1 cellular context compared by ENCODE assay signal in the genomic region with DNA sequence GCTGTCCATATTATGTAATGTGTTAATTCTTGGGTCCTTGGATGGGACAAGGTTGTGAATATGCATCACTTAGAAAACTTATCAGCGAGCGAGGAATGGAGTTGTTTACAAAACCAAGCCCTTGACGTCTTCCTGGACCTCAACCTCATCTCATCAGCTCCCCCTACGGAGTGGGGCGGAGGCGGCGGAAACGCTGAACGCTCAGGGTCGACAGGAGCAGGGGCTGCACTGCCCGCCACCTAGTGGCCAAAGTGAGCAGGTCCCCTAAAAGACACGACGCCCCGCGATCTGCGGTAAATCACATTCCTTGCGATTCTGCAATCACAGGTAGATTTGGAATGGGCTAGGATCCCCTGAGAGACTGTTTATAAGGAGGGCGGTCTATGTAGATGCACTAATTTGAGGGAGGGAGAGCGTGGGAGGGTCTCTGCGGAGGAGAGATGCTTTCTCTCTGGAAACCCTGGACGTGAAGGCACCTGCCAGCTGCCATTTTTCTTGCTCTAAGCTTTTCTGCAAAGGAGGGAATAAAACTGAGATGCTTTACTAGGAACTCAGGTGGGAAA.
A peak's percentile ranks its signal among the peaks of the same experiment; 100 is the strongest.
TF ChIP-seq lines count a peak whose summit lies in the region.

No MANE protein-coding gene starts in this region.

TF ChIP-seq in HepG2, 621 proteins besides CTCF, POLR2A, EP300 and RAD21 (continues in another document):
- no peak for TF ChIP-seq MED8 (CRISPR knock-in tag; IDR thresholded peaks at IDR 0.05; ENCODE audit: insufficient replicate concordance)
- TF ChIP-seq, protein P1, sequence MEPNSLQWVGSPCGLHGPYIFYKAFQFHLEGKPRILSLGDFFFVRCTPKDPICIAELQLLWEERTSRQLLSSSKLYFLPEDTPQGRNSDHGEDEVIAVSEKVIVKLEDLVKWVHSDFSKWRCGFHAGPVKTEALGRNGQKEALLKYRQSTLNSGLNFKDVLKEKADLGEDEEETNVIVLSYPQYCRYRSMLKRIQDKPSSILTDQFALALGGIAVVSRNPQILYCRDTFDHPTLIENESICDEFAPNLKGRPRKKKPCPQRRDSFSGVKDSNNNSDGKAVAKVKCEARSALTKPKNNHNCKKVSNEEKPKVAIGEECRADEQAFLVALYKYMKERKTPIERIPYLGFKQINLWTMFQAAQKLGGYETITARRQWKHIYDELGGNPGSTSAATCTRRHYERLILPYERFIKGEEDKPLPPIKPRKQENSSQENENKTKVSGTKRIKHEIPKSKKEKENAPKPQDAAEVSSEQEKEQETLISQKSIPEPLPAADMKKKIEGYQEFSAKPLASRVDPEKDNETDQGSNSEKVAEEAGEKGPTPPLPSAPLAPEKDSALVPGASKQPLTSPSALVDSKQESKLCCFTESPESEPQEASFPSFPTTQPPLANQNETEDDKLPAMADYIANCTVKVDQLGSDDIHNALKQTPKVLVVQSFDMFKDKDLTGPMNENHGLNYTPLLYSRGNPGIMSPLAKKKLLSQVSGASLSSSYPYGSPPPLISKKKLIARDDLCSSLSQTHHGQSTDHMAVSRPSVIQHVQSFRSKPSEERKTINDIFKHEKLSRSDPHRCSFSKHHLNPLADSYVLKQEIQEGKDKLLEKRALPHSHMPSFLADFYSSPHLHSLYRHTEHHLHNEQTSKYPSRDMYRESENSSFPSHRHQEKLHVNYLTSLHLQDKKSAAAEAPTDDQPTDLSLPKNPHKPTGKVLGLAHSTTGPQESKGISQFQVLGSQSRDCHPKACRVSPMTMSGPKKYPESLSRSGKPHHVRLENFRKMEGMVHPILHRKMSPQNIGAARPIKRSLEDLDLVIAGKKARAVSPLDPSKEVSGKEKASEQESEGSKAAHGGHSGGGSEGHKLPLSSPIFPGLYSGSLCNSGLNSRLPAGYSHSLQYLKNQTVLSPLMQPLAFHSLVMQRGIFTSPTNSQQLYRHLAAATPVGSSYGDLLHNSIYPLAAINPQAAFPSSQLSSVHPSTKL (CRISPR knock-in tag; IDR thresholded peaks at IDR 0.05) = peak; percentile 59; the same call in 1 of the 2 replicates
- 0 out of 2 replicates have a peak, but pooled peaks have one; percentile 46 for TF ChIP-seq RNF2 (conservative IDR thresholded peaks at IDR 0.05; ENCODE audit: low read depth)
- no peak for TF ChIP-seq HOXA9 (CRISPR knock-in tag; IDR thresholded peaks at IDR 0.05; ENCODE audit: borderline replicate concordance)
- no peak for TF ChIP-seq ZNF670 (CRISPR knock-in tag; IDR thresholded peaks at IDR 0.05; ENCODE audit: borderline replicate concordance)
- no peak for TF ChIP-seq REL (CRISPR knock-in tag; conservative IDR thresholded peaks at IDR 0.05)
- peak in 1 of 2 experiments; percentile 62; a peak in 2 of 4 replicates for TF ChIP-seq KLF16 (CRISPR knock-in tag; IDR thresholded peaks at IDR 0.05)
- TF ChIP-seq, protein P2, sequence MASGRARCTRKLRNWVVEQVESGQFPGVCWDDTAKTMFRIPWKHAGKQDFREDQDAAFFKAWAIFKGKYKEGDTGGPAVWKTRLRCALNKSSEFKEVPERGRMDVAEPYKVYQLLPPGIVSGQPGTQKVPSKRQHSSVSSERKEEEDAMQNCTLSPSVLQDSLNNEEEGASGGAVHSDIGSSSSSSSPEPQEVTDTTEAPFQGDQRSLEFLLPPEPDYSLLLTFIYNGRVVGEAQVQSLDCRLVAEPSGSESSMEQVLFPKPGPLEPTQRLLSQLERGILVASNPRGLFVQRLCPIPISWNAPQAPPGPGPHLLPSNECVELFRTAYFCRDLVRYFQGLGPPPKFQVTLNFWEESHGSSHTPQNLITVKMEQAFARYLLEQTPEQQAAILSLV (CRISPR knock-in tag; IDR thresholded peaks at IDR 0.05; ENCODE audit: borderline replicate concordance) = 0 out of 2 replicates have a peak, but pooled peaks have one; percentile 44
- TF ChIP-seq GABPA (IDR thresholded peaks at IDR 0.05; ENCODE audit: low read depth, low read length) = no peak
- peak; percentile 49; the same call in 1 of the 2 replicates for TF ChIP-seq GABPA (CRISPR knock-in tag; IDR thresholded peaks at IDR 0.05; ENCODE audit: low read depth)
- 0 out of 2 replicates have a peak, but pooled peaks have one; percentile 49 for TF ChIP-seq KLF6 (CRISPR knock-in tag; IDR thresholded peaks at IDR 0.05)
- TF ChIP-seq KDM5B (CRISPR knock-in tag; IDR thresholded peaks at IDR 0.05; ENCODE audit: borderline replicate concordance) = peak; percentile 42; the same call in 1 of the 2 replicates
- no peak; the same call in 1 of the 2 replicates for TF ChIP-seq DR1 (CRISPR knock-in tag; IDR thresholded peaks at IDR 0.05)
- TF ChIP-seq, protein P3, sequence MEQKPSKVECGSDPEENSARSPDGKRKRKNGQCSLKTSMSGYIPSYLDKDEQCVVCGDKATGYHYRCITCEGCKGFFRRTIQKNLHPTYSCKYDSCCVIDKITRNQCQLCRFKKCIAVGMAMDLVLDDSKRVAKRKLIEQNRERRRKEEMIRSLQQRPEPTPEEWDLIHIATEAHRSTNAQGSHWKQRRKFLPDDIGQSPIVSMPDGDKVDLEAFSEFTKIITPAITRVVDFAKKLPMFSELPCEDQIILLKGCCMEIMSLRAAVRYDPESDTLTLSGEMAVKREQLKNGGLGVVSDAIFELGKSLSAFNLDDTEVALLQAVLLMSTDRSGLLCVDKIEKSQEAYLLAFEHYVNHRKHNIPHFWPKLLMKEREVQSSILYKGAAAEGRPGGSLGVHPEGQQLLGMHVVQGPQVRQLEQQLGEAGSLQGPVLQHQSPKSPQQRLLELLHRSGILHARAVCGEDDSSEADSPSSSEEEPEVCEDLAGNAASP (CRISPR knock-in tag; IDR thresholded peaks at IDR 0.05; ENCODE audit: borderline replicate concordance) = 0 out of 2 replicates have a peak, but pooled peaks have one; percentile 37
- TF ChIP-seq ZNF598 (CRISPR knock-in tag; IDR thresholded peaks at IDR 0.05; ENCODE audit: borderline replicate concordance) = peak; percentile 86
- no peak for TF ChIP-seq NR2F1 (CRISPR knock-in tag; IDR thresholded peaks at IDR 0.05)
- no peak for TF ChIP-seq MTF1 (CRISPR knock-in tag; IDR thresholded peaks at IDR 0.05)
- TF ChIP-seq, protein P4, sequence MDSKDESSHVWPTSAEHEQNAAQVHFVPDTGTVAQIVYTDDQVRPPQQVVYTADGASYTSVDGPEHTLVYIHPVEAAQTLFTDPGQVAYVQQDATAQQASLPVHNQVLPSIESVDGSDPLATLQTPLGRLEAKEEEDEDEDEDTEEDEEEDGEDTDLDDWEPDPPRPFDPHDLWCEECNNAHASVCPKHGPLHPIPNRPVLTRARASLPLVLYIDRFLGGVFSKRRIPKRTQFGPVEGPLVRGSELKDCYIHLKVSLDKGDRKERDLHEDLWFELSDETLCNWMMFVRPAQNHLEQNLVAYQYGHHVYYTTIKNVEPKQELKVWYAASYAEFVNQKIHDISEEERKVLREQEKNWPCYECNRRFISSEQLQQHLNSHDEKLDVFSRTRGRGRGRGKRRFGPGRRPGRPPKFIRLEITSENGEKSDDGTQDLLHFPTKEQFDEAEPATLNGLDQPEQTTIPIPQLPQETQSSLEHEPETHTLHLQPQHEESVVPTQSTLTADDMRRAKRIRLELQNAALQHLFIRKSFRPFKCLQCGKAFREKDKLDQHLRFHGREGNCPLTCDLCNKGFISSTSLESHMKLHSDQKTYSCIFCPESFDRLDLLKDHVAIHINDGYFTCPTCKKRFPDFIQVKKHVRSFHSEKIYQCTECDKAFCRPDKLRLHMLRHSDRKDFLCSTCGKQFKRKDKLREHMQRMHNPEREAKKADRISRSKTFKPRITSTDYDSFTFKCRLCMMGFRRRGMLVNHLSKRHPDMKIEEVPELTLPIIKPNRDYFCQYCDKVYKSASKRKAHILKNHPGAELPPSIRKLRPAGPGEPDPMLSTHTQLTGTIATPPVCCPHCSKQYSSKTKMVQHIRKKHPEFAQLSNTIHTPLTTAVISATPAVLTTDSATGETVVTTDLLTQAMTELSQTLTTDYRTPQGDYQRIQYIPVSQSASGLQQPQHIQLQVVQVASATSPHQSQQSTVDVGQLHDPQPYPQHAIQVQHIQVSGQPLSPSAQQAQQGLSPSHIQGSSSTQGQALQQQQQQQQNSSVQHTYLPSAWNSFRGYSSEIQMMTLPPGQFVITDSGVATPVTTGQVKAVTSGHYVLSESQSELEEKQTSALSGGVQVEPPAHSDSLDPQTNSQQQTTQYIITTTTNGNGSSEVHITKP (CRISPR knock-in tag; IDR thresholded peaks at IDR 0.05; ENCODE audit: low read depth) = no peak
- TF ChIP-seq, protein P5, sequence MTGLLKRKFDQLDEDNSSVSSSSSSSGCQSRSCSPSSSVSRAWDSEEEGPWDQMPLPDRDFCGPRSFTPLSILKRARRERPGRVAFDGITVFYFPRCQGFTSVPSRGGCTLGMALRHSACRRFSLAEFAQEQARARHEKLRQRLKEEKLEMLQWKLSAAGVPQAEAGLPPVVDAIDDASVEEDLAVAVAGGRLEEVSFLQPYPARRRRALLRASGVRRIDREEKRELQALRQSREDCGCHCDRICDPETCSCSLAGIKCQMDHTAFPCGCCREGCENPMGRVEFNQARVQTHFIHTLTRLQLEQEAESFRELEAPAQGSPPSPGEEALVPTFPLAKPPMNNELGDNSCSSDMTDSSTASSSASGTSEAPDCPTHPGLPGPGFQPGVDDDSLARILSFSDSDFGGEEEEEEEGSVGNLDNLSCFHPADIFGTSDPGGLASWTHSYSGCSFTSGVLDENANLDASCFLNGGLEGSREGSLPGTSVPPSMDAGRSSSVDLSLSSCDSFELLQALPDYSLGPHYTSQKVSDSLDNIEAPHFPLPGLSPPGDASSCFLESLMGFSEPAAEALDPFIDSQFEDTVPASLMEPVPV (CRISPR knock-in tag; IDR thresholded peaks at IDR 0.05) = peak; percentile 40; the same call in 1 of the 2 replicates
- TF ChIP-seq ZMYM2 (CRISPR knock-in tag; IDR thresholded peaks at IDR 0.05) = peak; percentile 99
- TF ChIP-seq ZNF562 (CRISPR knock-in tag; IDR thresholded peaks at IDR 0.05; ENCODE audit: borderline replicate concordance) = no peak
- TF ChIP-seq SALL1 (CRISPR knock-in tag; IDR thresholded peaks at IDR 0.05) = peak; percentile 78
- 0 out of 2 replicates have a peak, but pooled peaks have one; percentile 39 for TF ChIP-seq ZNF225 (CRISPR knock-in tag; IDR thresholded peaks at IDR 0.05)
- TF ChIP-seq ELF4 (CRISPR knock-in tag; IDR thresholded peaks at IDR 0.05; ENCODE audit: borderline replicate concordance) = no peak
- TF ChIP-seq ZNF709 (CRISPR knock-in tag; IDR thresholded peaks at IDR 0.05) = 0 out of 2 replicates have a peak, but pooled peaks have one; percentile 55
- TF ChIP-seq, protein P6, sequence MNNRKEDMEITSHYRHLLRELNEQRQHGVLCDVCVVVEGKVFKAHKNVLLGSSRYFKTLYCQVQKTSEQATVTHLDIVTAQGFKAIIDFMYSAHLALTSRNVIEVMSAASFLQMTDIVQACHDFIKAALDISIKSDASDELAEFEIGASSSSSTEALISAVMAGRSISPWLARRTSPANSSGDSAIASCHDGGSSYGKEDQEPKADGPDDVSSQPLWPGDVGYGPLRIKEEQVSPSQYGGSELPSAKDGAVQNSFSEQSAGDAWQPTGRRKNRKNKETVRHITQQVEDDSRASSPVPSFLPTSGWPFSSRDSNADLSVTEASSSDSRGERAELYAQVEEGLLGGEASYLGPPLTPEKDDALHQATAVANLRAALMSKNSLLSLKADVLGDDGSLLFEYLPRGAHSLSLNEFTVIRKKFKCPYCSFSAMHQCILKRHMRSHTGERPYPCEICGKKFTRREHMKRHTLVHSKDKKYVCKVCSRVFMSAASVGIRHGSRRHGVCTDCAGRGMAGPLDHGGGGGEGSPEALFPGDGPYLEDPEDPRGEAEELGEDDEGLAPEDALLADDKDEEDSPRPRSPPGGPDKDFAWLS (CRISPR knock-in tag; IDR thresholded peaks at IDR 0.05; ENCODE audit: borderline replicate concordance) = no peak
- peak; percentile 72; the same call in 1 of the 2 replicates for TF ChIP-seq ZNF792 (CRISPR knock-in tag; IDR thresholded peaks at IDR 0.05)
- TF ChIP-seq MIER2 (CRISPR knock-in tag; IDR thresholded peaks at IDR 0.05) = peak; percentile 69
- TF ChIP-seq ZSCAN31 (CRISPR knock-in tag; IDR thresholded peaks at IDR 0.05; ENCODE audit: low read depth) = no peak
- TF ChIP-seq HOXA5 (CRISPR knock-in tag; IDR thresholded peaks at IDR 0.05) = 0 out of 2 replicates have a peak, but pooled peaks have one; percentile 47
- TF ChIP-seq EZH2 (conservative IDR thresholded peaks at IDR 0.05; ENCODE audit: low read depth, low read length) = no peak
- no peak for TF ChIP-seq ZNF367 (CRISPR knock-in tag; IDR thresholded peaks at IDR 0.05; ENCODE audit: borderline replicate concordance)
- TF ChIP-seq KLF13 (CRISPR knock-in tag; IDR thresholded peaks at IDR 0.05) = no peak
- TF ChIP-seq ZNF44 (CRISPR knock-in tag; IDR thresholded peaks at IDR 0.05) = peak; percentile 76; the same call in 1 of the 2 replicates
- TF ChIP-seq SP1 (IDR thresholded peaks at IDR 0.05) = no peak
- TF ChIP-seq SP1 (CRISPR knock-in tag; IDR thresholded peaks at IDR 0.05) = no peak
- TF ChIP-seq CBX2 (IDR thresholded peaks at IDR 0.05; ENCODE audit: low read depth, low read length) = no peak
- TF ChIP-seq CBX2 (CRISPR knock-in tag; IDR thresholded peaks at IDR 0.05; ENCODE audit: low read depth) = no peak
- TF ChIP-seq CBFB (CRISPR knock-in tag; IDR thresholded peaks at IDR 0.05) = peak; percentile 96
- TF ChIP-seq KAT8 (CRISPR knock-in tag; IDR thresholded peaks at IDR 0.05) = peak; percentile 71
- TF ChIP-seq, protein P7, sequence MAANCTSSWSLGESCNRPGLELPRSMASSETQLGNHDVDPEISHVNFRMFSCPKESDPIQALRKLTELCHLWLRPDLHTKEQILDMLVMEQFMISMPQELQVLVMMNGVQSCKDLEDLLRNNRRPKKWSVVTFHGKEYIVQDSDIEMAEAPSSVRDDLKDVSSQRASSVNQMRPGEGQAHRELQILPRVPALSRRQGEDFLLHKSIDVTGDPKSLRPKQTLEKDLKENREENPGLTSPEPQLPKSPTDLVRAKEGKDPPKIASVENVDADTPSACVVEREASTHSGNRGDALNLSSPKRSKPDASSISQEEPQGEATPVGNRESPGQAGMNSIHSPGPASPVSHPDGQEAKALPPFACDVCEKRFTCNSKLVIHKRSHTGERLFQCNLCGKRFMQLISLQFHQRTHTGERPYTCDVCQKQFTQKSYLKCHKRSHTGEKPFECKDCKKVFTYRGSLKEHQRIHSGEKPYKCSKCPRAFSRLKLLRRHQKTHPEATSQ (CRISPR knock-in tag; IDR thresholded peaks at IDR 0.05; ENCODE audit: borderline replicate concordance) = 0 out of 2 replicates have a peak, but pooled peaks have one; percentile 68
- TF ChIP-seq REPIN1 (CRISPR knock-in tag; IDR thresholded peaks at IDR 0.05; ENCODE audit: borderline replicate concordance, low read depth) = peak; percentile 73; the same call in 1 of the 2 replicates
- peak; percentile 80 for TF ChIP-seq STAG1 (CRISPR knock-in tag; IDR thresholded peaks at IDR 0.05)
- TF ChIP-seq SPEN (CRISPR knock-in tag; IDR thresholded peaks at IDR 0.05; ENCODE audit: low read depth) = 0 out of 2 replicates have a peak, but pooled peaks have one; percentile 44
- TF ChIP-seq SRSF1 (optimal IDR thresholded peaks at IDR 0.05; ENCODE audit: low read depth, low read length) = no peak
- peak; percentile 77; the same call in 1 of the 2 replicates for TF ChIP-seq CBX5 (CRISPR knock-in tag; IDR thresholded peaks at IDR 0.05; ENCODE audit: borderline replicate concordance)
- no peak for TF ChIP-seq EED (CRISPR knock-in tag; IDR thresholded peaks at IDR 0.05)
- peak; percentile 78; the same call in 1 of the 2 replicates for TF ChIP-seq KDM1A (CRISPR knock-in tag; IDR thresholded peaks at IDR 0.05)
- 0 out of 2 replicates have a peak, but pooled peaks have one; percentile 39 for TF ChIP-seq ZMYM3 (CRISPR knock-in tag; IDR thresholded peaks at IDR 0.05)
- peak; percentile 28; the same call in 1 of the 2 replicates for TF ChIP-seq CREM (IDR thresholded peaks at IDR 0.05)
- no peak for TF ChIP-seq CREM (CRISPR knock-in tag; IDR thresholded peaks at IDR 0.05)
- no peak for TF ChIP-seq JDP2 (CRISPR knock-in tag; IDR thresholded peaks at IDR 0.05; ENCODE audit: borderline replicate concordance)
- no peak for TF ChIP-seq REXO4 (CRISPR knock-in tag; IDR thresholded peaks at IDR 0.05; ENCODE audit: borderline replicate concordance)
- peak; percentile 56 for TF ChIP-seq ZEB1 (IDR thresholded peaks at IDR 0.05; ENCODE audit: insufficient replicate concordance, low read depth)
